Comparison of ENCODE assay signal across 17 cellular contexts in genomic region chr21:42557420-42557819, GRCh38. TPM values are rescaled to one million over a fixed set of nuclear protein-coding genes. Genes with fewer than 3 reads are reported as not detected.
DNase-seq lines count a peak whose midpoint lies in the region; ATAC-seq and TF ChIP-seq lines count a peak whose summit lies in the region.
"Had no signal": no experiment of that assay in that cellular context is flagged by ENCODE, and none has a peak within 500 bp of the region (broad histone marks: within the 10 kb centered on the region; RNA-seq: fewer than 3 reads in every experiment).

No MANE protein-coding gene starts in this region.

- no peaks in the 10 kb centered on the region for H3K9me3 ChIP-seq in tibial artery
- H3K9me3 ChIP-seq: A549 had no signal

- in situ Hi-C loops in GM13977 (cut with MboI; ENCODE audit: low pct_unique_long_range_greater_than_20kb, low sequenced_read_pairs, unreplicated experiment): no loop called here

- peaks cover 3 to 73% (median 46%) of the 10 kb centered on the region in 3 donors for H3K36me3 ChIP-seq in tibial artery

- H3K4me1 ChIP-seq in tibial artery: no peaks in the 10 kb centered on the region
- H3K4me1 ChIP-seq: A549 had no signal

- H3K27me3 Mint-ChIP-seq in activated naive CD8-positive, alpha-beta T cell treated with anti-CD3 and anti-CD28 coated beads, Interleukin-2, amount 10 ng/mL, durations not matched to agents 7 days and 5 days: no peaks in the 10 kb centered on the region
- H3K27me3 Mint-ChIP-seq in activated naive CD8-positive, alpha-beta T cell treated with anti-CD3 and anti-CD28 coated beads for 36 hours: no peaks in the 10 kb centered on the region
- H3K27me3 Mint-ChIP-seq in WTC11 (ENCODE audit: low read depth): no peaks in the 10 kb centered on the region
- H3K27me3 Mint-ChIP-seq: CD4-positive, alpha-beta T cell had no signal

- H3K27ac Mint-ChIP-seq in activated naive CD8-positive, alpha-beta T cell treated with anti-CD3 and anti-CD28 coated beads, Interleukin-2, amount 10 ng/mL, durations not matched to agents 7 days and 5 days: no peak overlapping the region
- no peak overlapping the region for H3K27ac Mint-ChIP-seq in activated naive CD8-positive, alpha-beta T cell treated with anti-CD3 and anti-CD28 coated beads for 36 hours
- no peak overlapping the region for H3K27ac Mint-ChIP-seq in WTC11
- H3K27ac Mint-ChIP-seq: CD4-positive, alpha-beta T cell had no signal

- H3K4me1 Mint-ChIP-seq in activated naive CD8-positive, alpha-beta T cell treated with anti-CD3 and anti-CD28 coated beads, Interleukin-2, amount 10 ng/mL, durations not matched to agents 7 days and 5 days: peaks cover 6% of the 10 kb centered on the region
- H3K4me1 Mint-ChIP-seq in activated naive CD8-positive, alpha-beta T cell treated with anti-CD3 and anti-CD28 coated beads for 36 hours: no peaks in the 10 kb centered on the region
- H3K4me1 Mint-ChIP-seq in WTC11: peaks cover 18% of the 10 kb centered on the region

- intact Hi-C loops in tibial artery (cut with DNase I; ENCODE audit: low total_unique reads): no loop called here

- no peak overlapping the region for H3K4me3 Mint-ChIP-seq in activated naive CD8-positive, alpha-beta T cell treated with anti-CD3 and anti-CD28 coated beads, Interleukin-2, amount 10 ng/mL, durations not matched to agents 7 days and 5 days
- no peak overlapping the region for H3K4me3 Mint-ChIP-seq in activated naive CD8-positive, alpha-beta T cell treated with anti-CD3 and anti-CD28 coated beads for 36 hours
- H3K4me3 Mint-ChIP-seq in WTC11: no peak overlapping the region
- H3K4me3 Mint-ChIP-seq: CD4-positive, alpha-beta T cell had no signal

- ATAC-seq in activated naive CD8-positive, alpha-beta T cell treated with anti-CD3 and anti-CD28 coated beads, Interleukin-2, amount 10 ng/mL, durations not matched to agents 7 days and 5 days (ENCODE audit: low read depth): no peak
- ATAC-seq in WTC11: no peak
- ATAC-seq: A549, PC-3 had no signal

- no peak overlapping the region for H3K27ac ChIP-seq in tibial artery
- H3K27ac ChIP-seq: A549 had no signal

- H3K27me3 ChIP-seq in tibial artery: no peaks in the 10 kb centered on the region

- peaks cover 5% of the 10 kb centered on the region for H3K36me3 Mint-ChIP-seq in activated naive CD8-positive, alpha-beta T cell treated with anti-CD3 and anti-CD28 coated beads, Interleukin-2, amount 10 ng/mL, durations not matched to agents 7 days and 5 days
- peaks cover 3% of the 10 kb centered on the region for H3K36me3 Mint-ChIP-seq in activated naive CD8-positive, alpha-beta T cell treated with anti-CD3 and anti-CD28 coated beads for 36 hours
- peaks cover 15% of the 10 kb centered on the region for H3K36me3 Mint-ChIP-seq in WTC11

- DNase-seq in activated naive CD8-positive, alpha-beta T cell treated with anti-CD3 and anti-CD28 coated beads, Interleukin-2, amount 10 ng/mL, durations not matched to agents 7 days and 5 days: peak; percentile 12
- DNase-seq in activated naive CD8-positive, alpha-beta T cell treated with anti-CD3 and anti-CD28 coated beads for 36 hours: no peak
- DNase-seq in WTC11 (ENCODE audit: low spot score) (peak; percentile 4), mesenteric fat pad (ENCODE audit: low spot score) (peak; percentile 35), tibial artery (peak; percentile 5 to 27), NOMO-1 (lab: John Stamatoyannopoulos, UW; ENCODE audit: unreplicated experiment in 2 of 2) (no peak), GM13977 (ENCODE audit: low spot score) (no peak), NCI-H69 (lab: John Stamatoyannopoulos, UW) (no peak)
- DNase-seq: DMS79 treated with DMSO at 0.1 percent for 48 hours, GDM1, KBM-7, NCI-H1048, NCI-H2227 treated with DMSO at 0.1 percent for 48 hours, NCI-H526, PC-3 had no signal

- CTCF ChIA-PET in WTC11 (lab: Charles Lee): interaction anchor here (1.3 kb wide), 1 partner anchor 36 kb away, joined by 3 read pairs; no protein-coding TSS in a partner anchor

- no peak overlapping the region for H3K4me3 ChIP-seq in tibial artery
- H3K4me3 ChIP-seq: A549 had no signal

- TF ChIP-seq CTCF in WTC11 (IDR thresholded peaks at IDR 0.05) (no peak), tibial artery (IDR thresholded peaks at IDR 0.05) (no peak), GM13977 (IDR thresholded peaks at IDR 0.05; ENCODE audit: extremely low read depth, insufficient read depth, missing control alignments) (no peak)

- POLR2A ChIA-PET in activated naive CD8-positive, alpha-beta T cell treated with anti-CD3 and anti-CD28 coated beads, Interleukin-2, amount 10 ng/mL, durations not matched to agents 7 days and 5 days (lab: Charles Lee): interaction anchor here (0.7 kb wide), 1 partner anchor 21 kb away, joined by 3 read pairs; no protein-coding TSS in a partner anchor
- POLR2A ChIA-PET in WTC11 (lab: Charles Lee): no interaction called here

- no peaks in the 10 kb centered on the region for H3K9me3 Mint-ChIP-seq in activated naive CD8-positive, alpha-beta T cell treated with anti-CD3 and anti-CD28 coated beads, Interleukin-2, amount 10 ng/mL, durations not matched to agents 7 days and 5 days
- no peaks in the 10 kb centered on the region for H3K9me3 Mint-ChIP-seq in activated naive CD8-positive, alpha-beta T cell treated with anti-CD3 and anti-CD28 coated beads for 36 hours
- peaks cover under 1% of the 10 kb centered on the region; the same call in 1 of the 2 replicates for H3K9me3 Mint-ChIP-seq in WTC11
- H3K9me3 Mint-ChIP-seq: CD4-positive, alpha-beta T cell had no signal

TF ChIP-seq in WTC11, 78 proteins besides CTCF, POLR2A, EP300 and RAD21:
- TF ChIP-seq USF1 (CRISPR knock-in tag; IDR thresholded peaks at IDR 0.05) (no peak), CDX4 (CRISPR knock-in tag; IDR thresholded peaks at IDR 0.05; ENCODE audit: borderline replicate concordance) (no peak), PRDM15 (CRISPR knock-in tag; IDR thresholded peaks at IDR 0.05) (no peak), MYBL2 (CRISPR knock-in tag; IDR thresholded peaks at IDR 0.05) (no peak)
TF ChIP-seq in WTC11: peak in this region for 0.

RNA-seq across cellular contexts. Expression of gene SLC37A1, which starts 43.8 kb away (rescaled TPM):
- total RNA-seq in activated naive CD8-positive, alpha-beta T cell treated with anti-CD3 and anti-CD28 coated beads, Interleukin-2, amount 10 ng/mL, durations not matched to agents 7 days and 5 days: 10 to 100 TPM; 24.7 to 25.4 TPM
- 10 to 100 TPM; 15.7 to 17.5 TPM for total RNA-seq in activated naive CD8-positive, alpha-beta T cell treated with anti-CD3 and anti-CD28 coated beads for 36 hours
- total RNA-seq in WTC11 (2021) (22.7 to 26.3 TPM (median 25.8 TPM) in 3 replicates), mesenteric fat pad (7.0 TPM)

Comparison
In these comparisons a context has a peak if more than half of its experiments do, and no peak if none do; other contexts are left out.
1. DNase-seq: peak in activated naive CD8-positive, alpha-beta T cell treated with anti-CD3 and anti-CD28 coated beads, Interleukin-2, amount 10 ng/mL, durations not matched to agents 7 days and 5 days (single experiment), WTC11 (single experiment), mesenteric fat pad (single experiment) and tibial artery (2 of 2); none in activated naive CD8-positive, alpha-beta T cell treated with anti-CD3 and anti-CD28 coated beads for 36 hours (single experiment), NOMO-1 (0 of 2), GM13977 (single experiment) and NCI-H69 (single experiment).